ENCODE assay signal across 2 cellular contexts in the genomic region with DNA sequence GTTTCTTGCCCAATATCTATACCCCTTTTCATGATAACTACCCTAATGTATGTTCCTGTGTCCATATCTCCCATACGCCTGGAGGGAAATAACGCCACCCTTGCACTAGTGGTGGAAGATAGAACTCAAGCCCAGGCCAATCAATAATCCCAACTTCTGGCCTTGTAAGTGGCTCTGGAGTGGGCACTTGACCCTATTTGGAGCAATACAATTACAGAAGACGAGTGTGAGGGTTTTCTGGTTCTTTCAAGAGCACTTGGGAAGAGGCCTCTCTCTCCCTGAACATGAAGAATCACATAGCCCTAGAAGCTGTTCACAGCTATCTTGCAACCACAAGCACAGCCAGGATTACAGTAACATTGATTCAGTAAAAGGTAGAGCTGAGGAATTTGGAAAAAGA.
TF ChIP-seq lines count a peak whose summit lies in the region.

No MANE protein-coding gene starts in this region.

TF ChIP-seq in GM23338, 12 proteins besides CTCF, POLR2A, EP300 and RAD21 (continues in another document):
- TF ChIP-seq JUNB (IDR thresholded peaks at IDR 0.05; ENCODE audit: unreplicated experiment) (no peak), CREB1 (CRISPR knock-in tag; IDR thresholded peaks at IDR 0.05; ENCODE audit: low read depth) (no peak), EZH2 (IDR thresholded peaks at IDR 0.05; ENCODE audit: low read depth, unreplicated experiment) (no peak), NANOG (IDR thresholded peaks at IDR 0.05; ENCODE audit: borderline replicate concordance) (no peak), POLR2AphosphoS5 (IDR thresholded peaks at IDR 0.05; ENCODE audit: low read depth) (no peak), ZNF331 (CRISPR knock-in tag; IDR thresholded peaks at IDR 0.05; ENCODE audit: low read depth) (no peak), EZH2phosphoT487 (IDR thresholded peaks at IDR 0.05; ENCODE audit: unreplicated experiment) (no peak)
- TF ChIP-seq, protein P1, sequence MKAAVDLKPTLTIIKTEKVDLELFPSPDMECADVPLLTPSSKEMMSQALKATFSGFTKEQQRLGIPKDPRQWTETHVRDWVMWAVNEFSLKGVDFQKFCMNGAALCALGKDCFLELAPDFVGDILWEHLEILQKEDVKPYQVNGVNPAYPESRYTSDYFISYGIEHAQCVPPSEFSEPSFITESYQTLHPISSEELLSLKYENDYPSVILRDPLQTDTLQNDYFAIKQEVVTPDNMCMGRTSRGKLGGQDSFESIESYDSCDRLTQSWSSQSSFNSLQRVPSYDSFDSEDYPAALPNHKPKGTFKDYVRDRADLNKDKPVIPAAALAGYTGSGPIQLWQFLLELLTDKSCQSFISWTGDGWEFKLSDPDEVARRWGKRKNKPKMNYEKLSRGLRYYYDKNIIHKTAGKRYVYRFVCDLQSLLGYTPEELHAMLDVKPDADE (IDR thresholded peaks at IDR 0.05) = no peak
- TF ChIP-seq, protein P2, sequence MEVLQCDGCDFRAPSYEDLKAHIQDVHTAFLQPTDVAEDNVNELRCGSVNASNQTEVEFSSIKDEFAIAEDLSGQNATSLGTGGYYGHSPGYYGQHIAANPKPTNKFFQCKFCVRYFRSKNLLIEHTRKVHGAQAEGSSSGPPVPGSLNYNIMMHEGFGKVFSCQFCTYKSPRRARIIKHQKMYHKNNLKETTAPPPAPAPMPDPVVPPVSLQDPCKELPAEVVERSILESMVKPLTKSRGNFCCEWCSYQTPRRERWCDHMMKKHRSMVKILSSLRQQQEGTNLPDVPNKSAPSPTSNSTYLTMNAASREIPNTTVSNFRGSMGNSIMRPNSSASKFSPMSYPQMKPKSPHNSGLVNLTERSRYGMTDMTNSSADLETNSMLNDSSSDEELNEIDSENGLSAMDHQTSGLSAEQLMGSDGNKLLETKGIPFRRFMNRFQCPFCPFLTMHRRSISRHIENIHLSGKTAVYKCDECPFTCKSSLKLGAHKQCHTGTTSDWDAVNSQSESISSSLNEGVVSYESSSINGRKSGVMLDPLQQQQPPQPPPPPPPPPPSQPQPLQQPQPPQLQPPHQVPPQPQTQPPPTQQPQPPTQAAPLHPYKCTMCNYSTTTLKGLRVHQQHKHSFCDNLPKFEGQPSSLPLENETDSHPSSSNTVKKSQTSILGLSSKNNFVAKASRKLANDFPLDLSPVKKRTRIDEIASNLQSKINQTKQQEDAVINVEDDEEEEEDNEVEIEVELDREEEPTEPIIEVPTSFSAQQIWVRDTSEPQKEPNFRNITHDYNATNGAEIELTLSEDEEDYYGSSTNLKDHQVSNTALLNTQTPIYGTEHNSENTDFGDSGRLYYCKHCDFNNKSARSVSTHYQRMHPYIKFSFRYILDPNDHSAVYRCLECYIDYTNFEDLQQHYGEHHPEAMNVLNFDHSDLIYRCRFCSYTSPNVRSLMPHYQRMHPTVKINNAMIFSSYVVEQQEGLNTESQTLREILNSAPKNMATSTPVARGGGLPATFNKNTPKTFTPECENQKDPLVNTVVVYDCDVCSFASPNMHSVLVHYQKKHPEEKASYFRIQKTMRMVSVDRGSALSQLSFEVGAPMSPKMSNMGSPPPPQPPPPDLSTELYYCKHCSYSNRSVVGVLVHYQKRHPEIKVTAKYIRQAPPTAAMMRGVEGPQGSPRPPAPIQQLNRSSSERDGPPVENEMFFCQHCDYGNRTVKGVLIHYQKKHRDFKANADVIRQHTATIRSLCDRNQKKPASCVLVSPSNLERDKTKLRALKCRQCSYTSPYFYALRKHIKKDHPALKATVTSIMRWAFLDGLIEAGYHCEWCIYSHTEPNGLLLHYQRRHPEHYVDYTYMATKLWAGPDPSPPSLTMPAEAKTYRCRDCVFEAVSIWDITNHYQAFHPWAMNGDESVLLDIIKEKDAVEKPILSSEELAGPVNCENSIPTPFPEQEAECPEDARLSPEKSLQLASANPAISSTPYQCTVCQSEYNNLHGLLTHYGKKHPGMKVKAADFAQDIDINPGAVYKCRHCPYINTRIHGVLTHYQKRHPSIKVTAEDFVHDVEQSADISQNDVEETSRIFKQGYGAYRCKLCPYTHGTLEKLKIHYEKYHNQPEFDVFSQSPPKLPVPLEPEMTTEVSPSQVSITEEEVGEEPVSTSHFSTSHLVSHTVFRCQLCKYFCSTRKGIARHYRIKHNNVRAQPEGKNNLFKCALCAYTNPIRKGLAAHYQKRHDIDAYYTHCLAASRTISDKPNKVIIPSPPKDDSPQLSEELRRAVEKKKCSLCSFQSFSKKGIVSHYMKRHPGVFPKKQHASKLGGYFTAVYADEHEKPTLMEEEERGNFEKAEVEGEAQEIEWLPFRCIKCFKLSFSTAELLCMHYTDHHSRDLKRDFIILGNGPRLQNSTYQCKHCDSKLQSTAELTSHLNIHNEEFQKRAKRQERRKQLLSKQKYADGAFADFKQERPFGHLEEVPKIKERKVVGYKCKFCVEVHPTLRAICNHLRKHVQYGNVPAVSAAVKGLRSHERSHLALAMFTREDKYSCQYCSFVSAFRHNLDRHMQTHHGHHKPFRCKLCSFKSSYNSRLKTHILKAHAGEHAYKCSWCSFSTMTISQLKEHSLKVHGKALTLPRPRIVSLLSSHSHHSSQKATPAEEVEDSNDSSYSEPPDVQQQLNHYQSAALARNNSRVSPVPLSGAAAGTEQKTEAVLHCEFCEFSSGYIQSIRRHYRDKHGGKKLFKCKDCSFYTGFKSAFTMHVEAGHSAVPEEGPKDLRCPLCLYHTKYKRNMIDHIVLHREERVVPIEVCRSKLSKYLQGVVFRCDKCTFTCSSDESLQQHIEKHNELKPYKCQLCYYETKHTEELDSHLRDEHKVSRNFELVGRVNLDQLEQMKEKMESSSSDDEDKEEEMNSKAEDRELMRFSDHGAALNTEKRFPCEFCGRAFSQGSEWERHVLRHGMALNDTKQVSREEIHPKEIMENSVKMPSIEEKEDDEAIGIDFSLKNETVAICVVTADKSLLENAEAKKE (CRISPR knock-in tag; IDR thresholded peaks at IDR 0.05) = no peak
- TF ChIP-seq, protein P3, sequence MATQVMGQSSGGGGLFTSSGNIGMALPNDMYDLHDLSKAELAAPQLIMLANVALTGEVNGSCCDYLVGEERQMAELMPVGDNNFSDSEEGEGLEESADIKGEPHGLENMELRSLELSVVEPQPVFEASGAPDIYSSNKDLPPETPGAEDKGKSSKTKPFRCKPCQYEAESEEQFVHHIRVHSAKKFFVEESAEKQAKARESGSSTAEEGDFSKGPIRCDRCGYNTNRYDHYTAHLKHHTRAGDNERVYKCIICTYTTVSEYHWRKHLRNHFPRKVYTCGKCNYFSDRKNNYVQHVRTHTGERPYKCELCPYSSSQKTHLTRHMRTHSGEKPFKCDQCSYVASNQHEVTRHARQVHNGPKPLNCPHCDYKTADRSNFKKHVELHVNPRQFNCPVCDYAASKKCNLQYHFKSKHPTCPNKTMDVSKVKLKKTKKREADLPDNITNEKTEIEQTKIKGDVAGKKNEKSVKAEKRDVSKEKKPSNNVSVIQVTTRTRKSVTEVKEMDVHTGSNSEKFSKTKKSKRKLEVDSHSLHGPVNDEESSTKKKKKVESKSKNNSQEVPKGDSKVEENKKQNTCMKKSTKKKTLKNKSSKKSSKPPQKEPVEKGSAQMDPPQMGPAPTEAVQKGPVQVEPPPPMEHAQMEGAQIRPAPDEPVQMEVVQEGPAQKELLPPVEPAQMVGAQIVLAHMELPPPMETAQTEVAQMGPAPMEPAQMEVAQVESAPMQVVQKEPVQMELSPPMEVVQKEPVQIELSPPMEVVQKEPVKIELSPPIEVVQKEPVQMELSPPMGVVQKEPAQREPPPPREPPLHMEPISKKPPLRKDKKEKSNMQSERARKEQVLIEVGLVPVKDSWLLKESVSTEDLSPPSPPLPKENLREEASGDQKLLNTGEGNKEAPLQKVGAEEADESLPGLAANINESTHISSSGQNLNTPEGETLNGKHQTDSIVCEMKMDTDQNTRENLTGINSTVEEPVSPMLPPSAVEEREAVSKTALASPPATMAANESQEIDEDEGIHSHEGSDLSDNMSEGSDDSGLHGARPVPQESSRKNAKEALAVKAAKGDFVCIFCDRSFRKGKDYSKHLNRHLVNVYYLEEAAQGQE (IDR thresholded peaks at IDR 0.05; ENCODE audit: unreplicated experiment) = no peak

TF ChIP-seq in IMR-90, 13 proteins besides CTCF, POLR2A, EP300 and RAD21:
- TF ChIP-seq MXI1 (IDR thresholded peaks at IDR 0.05; ENCODE audit: borderline replicate concordance, low read depth, low read length) (no peak), FOS (IDR thresholded peaks at IDR 0.05; ENCODE audit: low read depth, low read length) (no peak), RFX5 (IDR thresholded peaks at IDR 0.05; ENCODE audit: low read depth, low read length) (no peak), MAFK (IDR thresholded peaks at IDR 0.05; ENCODE audit: low read depth, low read length) (no peak), CHD1 (IDR thresholded peaks at IDR 0.05; ENCODE audit: low read depth, low read length) (no peak), CEBPB (IDR thresholded peaks at IDR 0.05; ENCODE audit: low read depth, low read length) (no peak), SMC3 (IDR thresholded peaks at IDR 0.05; ENCODE audit: low read depth, low read length) (no peak), MAZ (IDR thresholded peaks at IDR 0.05; ENCODE audit: borderline replicate concordance, low read depth, low read length) (no peak), BHLHE40 (IDR thresholded peaks at IDR 0.05; ENCODE audit: low read depth, low read length) (no peak), RCOR1 (IDR thresholded peaks at IDR 0.05; ENCODE audit: insufficient replicate concordance, low read length) (no peak)
- TF ChIP-seq, protein P4, sequence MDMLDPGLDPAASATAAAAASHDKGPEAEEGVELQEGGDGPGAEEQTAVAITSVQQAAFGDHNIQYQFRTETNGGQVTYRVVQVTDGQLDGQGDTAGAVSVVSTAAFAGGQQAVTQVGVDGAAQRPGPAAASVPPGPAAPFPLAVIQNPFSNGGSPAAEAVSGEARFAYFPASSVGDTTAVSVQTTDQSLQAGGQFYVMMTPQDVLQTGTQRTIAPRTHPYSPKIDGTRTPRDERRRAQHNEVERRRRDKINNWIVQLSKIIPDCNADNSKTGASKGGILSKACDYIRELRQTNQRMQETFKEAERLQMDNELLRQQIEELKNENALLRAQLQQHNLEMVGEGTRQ (IDR thresholded peaks at IDR 0.05; ENCODE audit: low read depth, low read length) = no peak
- TF ChIP-seq, protein P5, sequence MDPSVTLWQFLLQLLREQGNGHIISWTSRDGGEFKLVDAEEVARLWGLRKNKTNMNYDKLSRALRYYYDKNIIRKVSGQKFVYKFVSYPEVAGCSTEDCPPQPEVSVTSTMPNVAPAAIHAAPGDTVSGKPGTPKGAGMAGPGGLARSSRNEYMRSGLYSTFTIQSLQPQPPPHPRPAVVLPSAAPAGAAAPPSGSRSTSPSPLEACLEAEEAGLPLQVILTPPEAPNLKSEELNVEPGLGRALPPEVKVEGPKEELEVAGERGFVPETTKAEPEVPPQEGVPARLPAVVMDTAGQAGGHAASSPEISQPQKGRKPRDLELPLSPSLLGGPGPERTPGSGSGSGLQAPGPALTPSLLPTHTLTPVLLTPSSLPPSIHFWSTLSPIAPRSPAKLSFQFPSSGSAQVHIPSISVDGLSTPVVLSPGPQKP (IDR thresholded peaks at IDR 0.05; ENCODE audit: borderline replicate concordance, low read depth, low read length) = no peak
